1 cellular context compared by ENCODE assay signal in the genomic region with DNA sequence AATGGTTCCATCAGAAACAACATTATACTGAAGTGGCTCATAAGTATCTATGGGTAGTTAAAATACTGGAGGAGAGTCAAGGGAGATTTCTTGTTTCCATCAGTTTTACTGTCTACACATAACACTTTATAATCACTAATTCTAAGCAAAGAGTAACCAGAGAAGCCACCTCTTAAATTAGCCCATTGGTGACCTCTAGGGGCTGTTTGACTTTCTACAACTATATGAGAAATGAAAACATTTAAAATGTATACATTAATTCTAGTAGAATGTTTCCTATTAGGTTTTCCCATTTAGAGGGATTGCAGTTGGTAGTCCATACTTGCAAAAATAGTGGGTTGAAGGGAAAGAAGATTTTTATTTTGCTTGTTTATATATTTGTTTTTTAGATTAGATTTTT.
TF ChIP-seq lines count a peak whose summit lies in the region.

No MANE protein-coding gene starts in this region.

TF ChIP-seq in H1, 55 proteins besides CTCF, POLR2A, EP300 and RAD21:
- no peak for TF ChIP-seq BACH1 (IDR thresholded peaks at IDR 0.05; ENCODE audit: low read length)
- TF ChIP-seq, protein P1, sequence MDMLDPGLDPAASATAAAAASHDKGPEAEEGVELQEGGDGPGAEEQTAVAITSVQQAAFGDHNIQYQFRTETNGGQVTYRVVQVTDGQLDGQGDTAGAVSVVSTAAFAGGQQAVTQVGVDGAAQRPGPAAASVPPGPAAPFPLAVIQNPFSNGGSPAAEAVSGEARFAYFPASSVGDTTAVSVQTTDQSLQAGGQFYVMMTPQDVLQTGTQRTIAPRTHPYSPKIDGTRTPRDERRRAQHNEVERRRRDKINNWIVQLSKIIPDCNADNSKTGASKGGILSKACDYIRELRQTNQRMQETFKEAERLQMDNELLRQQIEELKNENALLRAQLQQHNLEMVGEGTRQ (IDR thresholded peaks at IDR 0.05; ENCODE audit: low read length), result no peak
- no peak for TF ChIP-seq SP1 (IDR thresholded peaks at IDR 0.05; ENCODE audit: low read depth, low read length)
- TF ChIP-seq POU5F1 (IDR thresholded peaks at IDR 0.05; ENCODE audit: low read depth, low read length), result no peak
- no peak for TF ChIP-seq YY1 (IDR thresholded peaks at IDR 0.05; ENCODE audit: low read depth, low read length)
- no peak for TF ChIP-seq FOSL1 (IDR thresholded peaks at IDR 0.05; ENCODE audit: insufficient read depth, low read depth, low read length)
- TF ChIP-seq EZH2 (IDR thresholded peaks at IDR 0.05; ENCODE audit: low read depth, low read length, severe bottlenecking), result no peak
- no peak for TF ChIP-seq RFX5 (IDR thresholded peaks at IDR 0.05; ENCODE audit: borderline replicate concordance, low read depth, low read length)
- TF ChIP-seq CBX8 (IDR thresholded peaks at IDR 0.05; ENCODE audit: borderline replicate concordance, low read depth, low read length), result no peak
- no peak for TF ChIP-seq KDM4A (IDR thresholded peaks at IDR 0.05; ENCODE audit: low read depth, low read length, severe bottlenecking)
- no peak for TF ChIP-seq SUZ12 (IDR thresholded peaks at IDR 0.05; ENCODE audit: low read length)
- no peak for TF ChIP-seq MAFK (IDR thresholded peaks at IDR 0.05; ENCODE audit: low read depth, low read length)
- TF ChIP-seq BRCA1 (IDR thresholded peaks at IDR 0.05; ENCODE audit: low read depth, low read length), result no peak
- no peak for TF ChIP-seq CHD2 (IDR thresholded peaks at IDR 0.05; ENCODE audit: low read length)
- no peak for TF ChIP-seq SAP30 (IDR thresholded peaks at IDR 0.05; ENCODE audit: insufficient read depth, insufficient replicate concordance, low read length)
- no peak for TF ChIP-seq SIRT6 (IDR thresholded peaks at IDR 0.05; ENCODE audit: low read length)
